8 cellular contexts compared by ENCODE assay signal in genomic region chr4:122930877-122931276, GRCh38. TPM values are rescaled to one million over a fixed set of nuclear protein-coding genes. Genes with fewer than 3 reads are reported as not detected.
DNase-seq lines count a peak whose midpoint lies in the region; ATAC-seq and TF ChIP-seq lines count a peak whose summit lies in the region.

No MANE protein-coding gene starts in this region.

- TF ChIP-seq CTCF in HCT116 (IDR thresholded peaks at IDR 0.05 in 2 of 3, conservative IDR thresholded peaks at IDR 0.05 in 1 of 3; ENCODE audit: borderline replicate concordance in 1 of 3, insufficient read depth in 1 of 3, low read depth in 2 of 3, low read length in 2 of 3) (peak in 2 of 3 experiments; percentile 55 to 64; a peak in 3 of 6 replicates), left lung (IDR thresholded peaks at IDR 0.05) (peak in 1 of 2 donors; percentile 46), testis (IDR thresholded peaks at IDR 0.05) (peak in 1 of 3 experiments; percentile 54), WTC11 (IDR thresholded peaks at IDR 0.05) (no peak)

- H3K4me1 Mint-ChIP-seq in WTC11, result no peaks in the 10 kb centered on the region

- H3K4me3 Mint-ChIP-seq in WTC11, result no peak overlapping the region

- H3K9ac ChIP-seq in HCT116 (ENCODE audit: low read length), result no peak overlapping the region

- no peak overlapping the region for H3K4me2 ChIP-seq in HCT116 (ENCODE audit: low read length)

- peaks cover 21% of the 10 kb centered on the region for H3K79me2 ChIP-seq in HCT116 (ENCODE audit: insufficient read depth, low read length)

- peaks cover 49% of the 10 kb centered on the region for H3K36me3 Mint-ChIP-seq in WTC11

- TF ChIP-seq RAD21 in HCT116 (IDR thresholded peaks at IDR 0.05; ENCODE audit: low read depth), result peak; percentile 60

- no peaks in the 10 kb centered on the region for H4K20me1 ChIP-seq in HCT116 (ENCODE audit: insufficient read depth)

- H3K9me3 ChIP-seq in HCT116 (ENCODE audit: control insufficient read depth in 1 of 2, insufficient read depth in 1 of 2, low read depth in 1 of 2, low read length in 2 of 2), result no peaks in the 10 kb centered on the region
- H3K9me3 ChIP-seq in left lung, result no peaks in the 10 kb centered on the region
- H3K9me3 ChIP-seq in testis, result no peaks in the 10 kb centered on the region

- no peaks in the 10 kb centered on the region for H3K27me3 ChIP-seq in HCT116 (ENCODE audit: insufficient read depth, low read length)
- H3K27me3 ChIP-seq in left lung, result no peaks in the 10 kb centered on the region
- no peaks in the 10 kb centered on the region for H3K27me3 ChIP-seq in testis

- DNase-seq in AG08396 (ENCODE audit: low spot score) (peak; percentile 9), HCT116 (ENCODE audit: low read depth, low spot score) (no peak), amniotic epithelial cell (ENCODE audit: low read depth) (peak; percentile 25), left lung (no peak), testis (no peak), WTC11 (ENCODE audit: low spot score) (no peak), COR-L47 (lab: John Stamatoyannopoulos, UW) (no peak)

- POLR2A ChIA-PET in HCT116 (lab: Charles Lee) (no interaction called here), WTC11 (lab: Charles Lee) (interaction anchor here (0.7 kb wide), 1 partner anchor 198 kb away, joined by 3 read pairs; the partner anchor contains the start of gene BBS12)

- RAD21 ChIA-PET in HCT116 (lab: Charles Lee; ENCODE audit: low non-redundant PET in 1 of 2, low total read pairs in 2 of 2, uncharacterized antibody in 2 of 2, unreplicated experiment in 2 of 2), result no interaction called here

- H3K36me3 ChIP-seq in HCT116 (ENCODE audit: control insufficient read depth in 1 of 2, insufficient read depth in 2 of 2, low read length in 2 of 2) (peaks cover 11 to 26% of the 10 kb centered on the region in 2 experiments; a peak in 3 of 4 replicates), left lung (peaks cover 0 to 39% of the 10 kb centered on the region in 2 donors), testis (ENCODE audit: low read depth, missing control alignments) (no peaks in the 10 kb centered on the region)

- intact Hi-C loops in HCT116 (cut with micrococcal nuclease) (loop anchor here (1.0 to 2.0 kb wide), 2 partner anchors 328 to 354 kb away; no protein-coding TSS in a partner anchor), left lung (cut with DNase I) (loop anchor here in 1 of 2 donors (5.0 kb wide), 1 partner anchor 174 kb away; no protein-coding TSS in a partner anchor), testis (cut with DNase I; ENCODE audit: low total_unique reads) (no loop called here)

- no peaks in the 10 kb centered on the region for H3K4me1 ChIP-seq in HCT116 (ENCODE audit: control insufficient read depth in 1 of 2, insufficient read depth in 2 of 2, low read length in 2 of 2)
- no peaks in the 10 kb centered on the region for H3K4me1 ChIP-seq in left lung
- H3K4me1 ChIP-seq in testis, result no peaks in the 10 kb centered on the region

- H3K9me2 ChIP-seq in HCT116 (ENCODE audit: insufficient read depth), result no peaks in the 10 kb centered on the region

- TF ChIP-seq POLR2A in HCT116 (IDR thresholded peaks at IDR 0.05; ENCODE audit: borderline replicate concordance, extremely low read depth, insufficient read depth, insufficient read length) (no peak), testis (IDR thresholded peaks at IDR 0.05) (no peak)

- H3K27me3 Mint-ChIP-seq in WTC11 (ENCODE audit: low read depth), result no peaks in the 10 kb centered on the region

- CTCF ChIA-PET in HCT116 (lab: Charles Lee) (interaction anchor here (0.9 to 2.8 kb wide), 7 partner anchors 12 to 353 kb away, joined by 4 to 14 read pairs (median 12); partner anchors contain the start of gene BBS12), WTC11 (lab: Charles Lee) (interaction anchor here (0.9 to 1.9 kb wide), 9 partner anchors 8 to 353 kb away, joined by 3 to 7 read pairs (median 5); partner anchors contain the start of genes BBS12 and NUDT6)

- no peak overlapping the region for H3K27ac Mint-ChIP-seq in WTC11

- no TSS peak for BruUV-seq in HCT116 (replicated peaks; lab: Mats Ljungman, UMichigan)

- no peak overlapping the region for H3K4me3 ChIP-seq in HCT116 (replicated peaks in 1 of 2; ENCODE audit: low read depth in 1 of 2, low read length in 2 of 2)
- H3K4me3 ChIP-seq in left lung, result no peak overlapping the region
- no peak overlapping the region for H3K4me3 ChIP-seq in testis

- no peaks in the 10 kb centered on the region for H3K9me3 Mint-ChIP-seq in WTC11

- H3K27ac ChIP-seq in HCT116 (ENCODE audit: low read depth, low read length) (no peak overlapping the region), left lung (no peak overlapping the region), testis (no peak overlapping the region)

- H2AFZ ChIP-seq in HCT116 (ENCODE audit: low read depth, low read length, poor library complexity, severe bottlenecking), result no peak overlapping the region

- no peak for ATAC-seq in HCT116
- ATAC-seq in left lung, result peak; percentile 38
- no peak for ATAC-seq in WTC11
- ATAC-seq in GM18519 (IDR thresholded peaks at IDR 0.05; ENCODE audit: low FRiP score, unreplicated experiment), result no peak

TF ChIP-seq in HCT116, 20 proteins besides CTCF, POLR2A, EP300 and RAD21 (continues in another document):
- TF ChIP-seq TCF7L2 (IDR thresholded peaks at IDR 0.05; ENCODE audit: borderline replicate concordance, extremely low read depth, insufficient read depth, insufficient read length) (no peak), FOSL1 (IDR thresholded peaks at IDR 0.05; ENCODE audit: low read depth) (no peak), SRF (IDR thresholded peaks at IDR 0.05; ENCODE audit: low read depth) (no peak), ZFX (IDR thresholded peaks at IDR 0.05) (no peak), CEBPB (IDR thresholded peaks at IDR 0.05; ENCODE audit: low read depth) (no peak), SP1 (IDR thresholded peaks at IDR 0.05; ENCODE audit: low read depth) (no peak), SIN3A (IDR thresholded peaks at IDR 0.05; ENCODE audit: low read depth) (no peak)
- TF ChIP-seq, protein P1, sequence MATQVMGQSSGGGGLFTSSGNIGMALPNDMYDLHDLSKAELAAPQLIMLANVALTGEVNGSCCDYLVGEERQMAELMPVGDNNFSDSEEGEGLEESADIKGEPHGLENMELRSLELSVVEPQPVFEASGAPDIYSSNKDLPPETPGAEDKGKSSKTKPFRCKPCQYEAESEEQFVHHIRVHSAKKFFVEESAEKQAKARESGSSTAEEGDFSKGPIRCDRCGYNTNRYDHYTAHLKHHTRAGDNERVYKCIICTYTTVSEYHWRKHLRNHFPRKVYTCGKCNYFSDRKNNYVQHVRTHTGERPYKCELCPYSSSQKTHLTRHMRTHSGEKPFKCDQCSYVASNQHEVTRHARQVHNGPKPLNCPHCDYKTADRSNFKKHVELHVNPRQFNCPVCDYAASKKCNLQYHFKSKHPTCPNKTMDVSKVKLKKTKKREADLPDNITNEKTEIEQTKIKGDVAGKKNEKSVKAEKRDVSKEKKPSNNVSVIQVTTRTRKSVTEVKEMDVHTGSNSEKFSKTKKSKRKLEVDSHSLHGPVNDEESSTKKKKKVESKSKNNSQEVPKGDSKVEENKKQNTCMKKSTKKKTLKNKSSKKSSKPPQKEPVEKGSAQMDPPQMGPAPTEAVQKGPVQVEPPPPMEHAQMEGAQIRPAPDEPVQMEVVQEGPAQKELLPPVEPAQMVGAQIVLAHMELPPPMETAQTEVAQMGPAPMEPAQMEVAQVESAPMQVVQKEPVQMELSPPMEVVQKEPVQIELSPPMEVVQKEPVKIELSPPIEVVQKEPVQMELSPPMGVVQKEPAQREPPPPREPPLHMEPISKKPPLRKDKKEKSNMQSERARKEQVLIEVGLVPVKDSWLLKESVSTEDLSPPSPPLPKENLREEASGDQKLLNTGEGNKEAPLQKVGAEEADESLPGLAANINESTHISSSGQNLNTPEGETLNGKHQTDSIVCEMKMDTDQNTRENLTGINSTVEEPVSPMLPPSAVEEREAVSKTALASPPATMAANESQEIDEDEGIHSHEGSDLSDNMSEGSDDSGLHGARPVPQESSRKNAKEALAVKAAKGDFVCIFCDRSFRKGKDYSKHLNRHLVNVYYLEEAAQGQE (IDR thresholded peaks at IDR 0.05; ENCODE audit: low read depth), result no peak

TF ChIP-seq in WTC11, 78 proteins besides CTCF, POLR2A, EP300 and RAD21:
- no peak for TF ChIP-seq MYBL2 (CRISPR knock-in tag; IDR thresholded peaks at IDR 0.05)
- TF ChIP-seq ZNF219 (CRISPR knock-in tag; IDR thresholded peaks at IDR 0.05; ENCODE audit: borderline replicate concordance), result no peak

RNA-seq across cellular contexts. Expression of gene NUDT6, which starts 8.5 kb away (rescaled TPM):
- 9.0 TPM for total RNA-seq in HCT116 (2021; ENCODE audit: unreplicated experiment)
- 4.9 and 6.1 TPM in 2 replicates for polyA plus RNA-seq in HCT116 (2012)
- 1 to 10 TPM; 5.1 to 5.5 TPM for total RNA-seq in left lung
- total RNA-seq in testis, result 10 to 100 TPM; 12.0 to 15.4 TPM
- polyA plus RNA-seq in testis (ENCODE audit: insufficient read depth, low read depth, low replicate concordance), result 16.6 TPM
- total RNA-seq in WTC11 (2021), result 8.0 to 8.7 TPM (median 8.4 TPM) in 3 replicates

Comparison
In these comparisons a context has a peak if more than half of its experiments do, and no peak if none do; other contexts are left out.
1. DNase-seq: peak in AG08396 (single experiment) and amniotic epithelial cell (single experiment); none in HCT116 (single experiment), left lung (0 of 2), testis (single experiment), WTC11 (single experiment) and COR-L47 (single experiment).